15 cellular contexts compared by ENCODE assay signal in the genomic region with DNA sequence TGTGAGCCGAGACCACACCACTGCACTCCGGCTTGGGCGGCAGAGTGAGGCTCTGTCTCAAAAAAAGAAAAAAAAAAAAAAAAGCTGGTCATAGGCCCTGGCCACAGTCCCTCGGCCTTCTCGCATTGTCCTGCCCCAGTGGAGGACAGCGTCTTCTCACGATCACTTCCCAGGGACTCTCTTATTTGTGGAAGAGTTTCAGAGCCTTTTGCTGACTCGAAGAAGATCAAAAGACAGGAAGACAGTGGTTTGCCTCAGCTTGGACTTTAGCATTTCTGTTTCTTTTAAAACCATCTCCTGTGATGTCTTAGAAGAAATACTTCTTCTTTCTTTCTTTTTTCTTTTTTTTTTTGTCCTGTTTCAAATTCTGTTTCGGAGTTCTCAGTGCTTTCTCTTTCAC.
A peak's percentile ranks its signal among the peaks of the same experiment; 100 is the strongest.
DNase-seq lines count a peak whose midpoint lies in the region; ATAC-seq and TF ChIP-seq lines count a peak whose summit lies in the region.
"Had no signal": no experiment of that assay in that cellular context is flagged by ENCODE, and none has a peak within 500 bp of the region (broad histone marks: within the 10 kb centered on the region; RNA-seq: fewer than 3 reads in every experiment).

No MANE protein-coding gene starts in this region.

- no peaks in the 10 kb centered on the region for H3K27me3 Mint-ChIP-seq in activated naive CD4-positive, alpha-beta T cell treated with anti-CD3 and anti-CD28 coated beads for 36 hours (ENCODE audit: low read depth)
- no peaks in the 10 kb centered on the region for H3K27me3 Mint-ChIP-seq in T-cell

- no peak for TF ChIP-seq CTCF in foreskin keratinocyte (conservative IDR thresholded peaks at IDR 0.05)

- no peak for ATAC-seq in T-cell (replicated peaks in 1 of 4)
- no peak for ATAC-seq in foreskin keratinocyte
- no peak for ATAC-seq in HG02884 (IDR thresholded peaks at IDR 0.05; ENCODE audit: unreplicated experiment)
- no peak for ATAC-seq in GM18870 (IDR thresholded peaks at IDR 0.05; ENCODE audit: unreplicated experiment)
- ATAC-seq: body of pancreas, WTC11 had no signal

- intact Hi-C loops in activated naive CD4-positive, alpha-beta T cell treated with anti-CD3 and anti-CD28 coated beads for 36 hours (cut with micrococcal nuclease) = loop anchor here (2.0 to 5.0 kb wide), 4 partner anchors 33 to 379 kb away; no protein-coding TSS in a partner anchor

- peak overlapping the region; percentile 86 for H3K27ac ChIP-seq in foreskin keratinocyte
- peak overlapping the region in 14 of 21 experiments; percentile 0 to 52 (median 44) for H3K27ac ChIP-seq in skin epidermis
- H3K27ac ChIP-seq: body of pancreas had no signal

- CTCF ChIA-PET in activated naive CD4-positive, alpha-beta T cell treated with anti-CD3 and anti-CD28 coated beads for 36 hours (lab: Charles Lee) = interaction anchor here (1.2 kb wide), 2 partner anchors 111 to 364 kb away, joined by 3 to 8 read pairs; no protein-coding TSS in a partner anchor
- CTCF ChIA-PET in T-cell (lab: Charles Lee) = interaction anchor here in 1 of 2 donors (0.8 kb wide), 1 partner anchor 31 kb away, joined by 3 read pairs; no protein-coding TSS in a partner anchor

- POLR2A ChIA-PET in T-cell (lab: Charles Lee) = interaction anchor here in 1 of 2 donors (0.6 kb wide), 2 partner anchors 14 to 102 kb away, joined by 5 read pairs; no protein-coding TSS in a partner anchor

- H3K9me3 Mint-ChIP-seq in activated naive CD4-positive, alpha-beta T cell treated with anti-CD3 and anti-CD28 coated beads for 36 hours = no peaks in the 10 kb centered on the region
- no peaks in the 10 kb centered on the region for H3K9me3 Mint-ChIP-seq in T-cell
- H3K9me3 Mint-ChIP-seq: WTC11 had no signal

- H3K4me3 Mint-ChIP-seq in activated naive CD4-positive, alpha-beta T cell treated with anti-CD3 and anti-CD28 coated beads for 36 hours = no peak overlapping the region
- H3K4me3 Mint-ChIP-seq in T-cell = peak overlapping the region in 2 of 3 donors; percentile 11 to 40
- H3K4me3 Mint-ChIP-seq: WTC11 had no signal

- no peaks in the 10 kb centered on the region for H3K36me3 Mint-ChIP-seq in activated naive CD4-positive, alpha-beta T cell treated with anti-CD3 and anti-CD28 coated beads for 36 hours (ENCODE audit: low read depth)
- peaks cover 26% of the 10 kb centered on the region for H3K36me3 Mint-ChIP-seq in T-cell
- H3K36me3 Mint-ChIP-seq: WTC11 had no signal

- H3K4me1 ChIP-seq in foreskin keratinocyte = peaks cover 16% of the 10 kb centered on the region

- no peaks in the 10 kb centered on the region for H3K27me3 ChIP-seq in foreskin keratinocyte
- H3K27me3 ChIP-seq: body of pancreas, spleen had no signal

- peak; percentile 6 for DNase-seq in activated naive CD4-positive, alpha-beta T cell treated with anti-CD3 and anti-CD28 coated beads for 36 hours
- no peak for DNase-seq in activated naive CD4-positive, alpha-beta T cell treated with anti-CD3 and anti-CD28 coated beads, Interleukin-2, amount 50 U/mL, for 16 hours
- DNase-seq in T-cell (no peak), foreskin keratinocyte (no peak), NCI-H2196 treated with DMSO at 0.1 percent for 48 hours (lab: John Stamatoyannopoulos, UW; ENCODE audit: unreplicated experiment) (no peak)
- DNase-seq: effector CD4-positive, alpha-beta T cell; NCI-H146; NCI-H446 treated with DMSO at 0.1 percent for 48 hours; spleen had no signal

- H3K27ac Mint-ChIP-seq in activated naive CD4-positive, alpha-beta T cell treated with anti-CD3 and anti-CD28 coated beads for 36 hours = peak overlapping the region; percentile 79
- H3K27ac Mint-ChIP-seq in T-cell = peak overlapping the region in 1 of 2 donors; percentile 54
- H3K27ac Mint-ChIP-seq: WTC11 had no signal

- peaks cover 8% of the 10 kb centered on the region for H3K4me1 Mint-ChIP-seq in activated naive CD4-positive, alpha-beta T cell treated with anti-CD3 and anti-CD28 coated beads for 36 hours (ENCODE audit: low read depth)
- peaks cover 5 to 11% (median 5%) of the 10 kb centered on the region in 3 donors for H3K4me1 Mint-ChIP-seq in T-cell

- no peak overlapping the region for H3K4me3 ChIP-seq in skin epidermis
- H3K4me3 ChIP-seq: body of pancreas, lung, spleen had no signal
